Comparison of ENCODE assay signal across 8 cellular contexts in genomic region chr4:74228691-74229640, GRCh38.
DNase-seq lines count a peak whose midpoint lies in the region; ATAC-seq, FAIRE-seq and TF ChIP-seq lines count a peak whose summit lies in the region.

No MANE protein-coding gene starts in this region.

- H3K9ac ChIP-seq in endothelial cell of umbilical vein (replicated peaks; ENCODE audit: extremely low read depth, insufficient read depth, low read length), result no peak overlapping the region

- no peaks in the 10 kb centered on the region for H3K27me3 ChIP-seq in BE2C
- no peaks in the 10 kb centered on the region for H3K27me3 ChIP-seq in endothelial cell of umbilical vein (ENCODE audit: control insufficient read depth in 2 of 2, insufficient read depth in 2 of 2, low read length in 2 of 2)
- no peaks in the 10 kb centered on the region for H3K27me3 ChIP-seq in stomach

- no peaks in the 10 kb centered on the region for H3K9me3 ChIP-seq in BE2C
- H3K9me3 ChIP-seq in endothelial cell of umbilical vein (replicated peaks; ENCODE audit: control insufficient read depth, insufficient read depth, low read length), result no peaks in the 10 kb centered on the region
- H3K9me3 ChIP-seq in stomach, result no peaks in the 10 kb centered on the region

- DNase-seq in BE2C (peak; percentile 77), NCI-H82 (lab: John Stamatoyannopoulos, UW) (peak; percentile 74), endothelial cell of umbilical vein (ENCODE audit: low read depth, low spot score) (peak; percentile 74), stomach (peak; percentile 79)
- DNase-seq in activated CD8-positive, alpha-beta T cell treated with anti-CD3 and anti-CD28 coated beads, Interleukin-2, amount 10 ng/mL, durations not matched to agents 7 days and 5 days, result peak; percentile 82
- DNase-seq in natural killer cell treated with Interleukin-12 subunit alpha and Interleukin-12 subunit beta and Interleukin-15 and Interleukin-18, amount 100 ng/mL, for 72 hours (ENCODE audit: low spot score), result peak; percentile 81

- no peaks in the 10 kb centered on the region for H3K36me3 Mint-ChIP-seq in activated CD8-positive, alpha-beta T cell treated with anti-CD3 and anti-CD28 coated beads, Interleukin-2, amount 10 ng/mL, durations not matched to agents 7 days and 5 days (ENCODE audit: low read depth)
- peaks cover 10% of the 10 kb centered on the region for H3K36me3 Mint-ChIP-seq in natural killer cell treated with Interleukin-12 subunit alpha and Interleukin-12 subunit beta and Interleukin-15 and Interleukin-18, amount 100 ng/mL, for 72 hours

- CTCF ChIA-PET in activated CD8-positive, alpha-beta T cell treated with anti-CD3 and anti-CD28 coated beads, Interleukin-2, amount 10 ng/mL, durations not matched to agents 7 days and 5 days (lab: Charles Lee), result interaction anchor here (0.6 to 2.7 kb wide), 38 partner anchors 9 to 447 kb away, joined by 3 to 16 read pairs (median 4); partner anchors contain the start of genes AREG, EPGN and EREG
- CTCF ChIA-PET in endothelial cell of umbilical vein (lab: Charles Lee), result interaction anchor here (0.7 to 4.7 kb wide), 49 partner anchors 9 to 887 kb away, joined by 3 to 61 read pairs (median 5); partner anchors contain the start of gene EPGN

- H4K20me1 ChIP-seq in endothelial cell of umbilical vein (replicated peaks; ENCODE audit: control insufficient read depth, extremely low read depth, insufficient read depth, low read length), result no peaks in the 10 kb centered on the region

- no peak overlapping the region for H3K27ac Mint-ChIP-seq in activated CD8-positive, alpha-beta T cell treated with anti-CD3 and anti-CD28 coated beads, Interleukin-2, amount 10 ng/mL, durations not matched to agents 7 days and 5 days
- peak overlapping the region; percentile 34 to 79 for H3K27ac Mint-ChIP-seq in natural killer cell treated with Interleukin-12 subunit alpha and Interleukin-12 subunit beta and Interleukin-15 and Interleukin-18, amount 100 ng/mL, for 72 hours

- no peak for TF ChIP-seq EP300 in stomach (IDR thresholded peaks at IDR 0.05)

- no peaks in the 10 kb centered on the region for H3K79me2 ChIP-seq in endothelial cell of umbilical vein (ENCODE audit: control insufficient read depth, insufficient read depth, low read length)

- dilution Hi-C loops in endothelial cell of umbilical vein (cut with MboI; ENCODE audit: extremely low pct_ligation_motif_present, low sequenced_read_pairs), result no loop called here

- H3K27ac ChIP-seq in endothelial cell of umbilical vein (ENCODE audit: insufficient read depth, low read depth, low read length), result no peak overlapping the region
- H3K27ac ChIP-seq in stomach, result no peak overlapping the region

- FAIRE-seq in endothelial cell of umbilical vein (lab: Jason Lieb, UNC), result peak; percentile 49

- intact Hi-C loops in endothelial cell of umbilical vein (cut with micrococcal nuclease), result loop anchor here (1.0 to 2.0 kb wide), 4 partner anchors 40 to 446 kb away; partner anchors contain the start of gene MTHFD2L
- intact Hi-C loops in stomach (cut with DNase I; ENCODE audit: low total_unique reads), result no loop called here

- H3K4me3 ChIP-seq in BE2C (ENCODE audit: low read depth, low read length), result no peak overlapping the region
- H3K4me3 ChIP-seq in endothelial cell of umbilical vein (replicated peaks in 1 of 3; ENCODE audit: insufficient read depth in 1 of 3, low read depth in 1 of 3, low read length in 3 of 3), result no peak overlapping the region
- H3K4me3 ChIP-seq in stomach, result no peak overlapping the region

- no peak overlapping the region for H3K4me3 Mint-ChIP-seq in activated CD8-positive, alpha-beta T cell treated with anti-CD3 and anti-CD28 coated beads, Interleukin-2, amount 10 ng/mL, durations not matched to agents 7 days and 5 days
- peak overlapping the region; percentile 36 for H3K4me3 Mint-ChIP-seq in natural killer cell treated with Interleukin-12 subunit alpha and Interleukin-12 subunit beta and Interleukin-15 and Interleukin-18, amount 100 ng/mL, for 72 hours

- H3K4me1 ChIP-seq in BE2C (no peaks in the 10 kb centered on the region), endothelial cell of umbilical vein (ENCODE audit: control insufficient read depth, extremely low read depth, insufficient read depth, low read length) (peaks cover 23% of the 10 kb centered on the region), stomach (peaks cover 0 to 37% (median 5%) of the 10 kb centered on the region in 4 donors)

- no peaks in the 10 kb centered on the region for H3K27me3 Mint-ChIP-seq in activated CD8-positive, alpha-beta T cell treated with anti-CD3 and anti-CD28 coated beads, Interleukin-2, amount 10 ng/mL, durations not matched to agents 7 days and 5 days (ENCODE audit: low read depth)
- H3K27me3 Mint-ChIP-seq in natural killer cell treated with Interleukin-12 subunit alpha and Interleukin-12 subunit beta and Interleukin-15 and Interleukin-18, amount 100 ng/mL, for 72 hours, result peaks cover 0 to 8% of the 10 kb centered on the region in 2 donors

- ATAC-seq in GM18858 (IDR thresholded peaks at IDR 0.05; ENCODE audit: unreplicated experiment) (peak; percentile 67), HG03064 (IDR thresholded peaks at IDR 0.05; ENCODE audit: low read depth, unreplicated experiment) (peak; percentile 55)
- peak; percentile 92 for ATAC-seq in activated CD8-positive, alpha-beta T cell treated with anti-CD3 and anti-CD28 coated beads, Interleukin-2, amount 10 ng/mL, durations not matched to agents 7 days and 5 days
- peak; percentile 70 to 75 for ATAC-seq in natural killer cell treated with Interleukin-12 subunit alpha and Interleukin-12 subunit beta and Interleukin-15 and Interleukin-18, amount 100 ng/mL, for 72 hours

- H3K9me1 ChIP-seq in endothelial cell of umbilical vein (replicated peaks; ENCODE audit: control insufficient read depth, extremely low read depth, insufficient read depth, low read length), result no peaks in the 10 kb centered on the region

- TF ChIP-seq CTCF in BE2C (IDR thresholded peaks at IDR 0.05; ENCODE audit: low read depth, low read length) (peak; percentile 94), endothelial cell of umbilical vein (IDR thresholded peaks at IDR 0.05; ENCODE audit: extremely low read depth in 1 of 2, insufficient read depth in 1 of 2, low read depth in 1 of 2, low read length in 2 of 2) (peak; percentile 86 to 95), stomach (IDR thresholded peaks at IDR 0.05) (peak in 5 of 7 experiments; percentile 43 to 78 (median 53))

- POLR2A ChIA-PET in activated CD8-positive, alpha-beta T cell treated with anti-CD3 and anti-CD28 coated beads, Interleukin-2, amount 10 ng/mL, durations not matched to agents 7 days and 5 days (lab: Charles Lee), result no interaction called here
- POLR2A ChIA-PET in endothelial cell of umbilical vein (lab: Charles Lee), result no interaction called here

- no peaks in the 10 kb centered on the region for H3K36me3 ChIP-seq in BE2C
- no peaks in the 10 kb centered on the region for H3K36me3 ChIP-seq in endothelial cell of umbilical vein (ENCODE audit: control insufficient read depth in 2 of 2, extremely low read depth in 1 of 2, insufficient read depth in 2 of 2, low read length in 2 of 2)
- H3K36me3 ChIP-seq in stomach, result peaks cover 0 to 3% (median 0%) of the 10 kb centered on the region in 4 donors

- WGBS in stomach, 5 donors, result 42 to 50% (median 48%) methylated on average over 4 of the region's 4 CpGs

- BruUV-seq in endothelial cell of umbilical vein (replicated peaks; lab: Mats Ljungman, UMichigan), result no TSS peak

- no peaks in the 10 kb centered on the region for H3K9me3 Mint-ChIP-seq in activated CD8-positive, alpha-beta T cell treated with anti-CD3 and anti-CD28 coated beads, Interleukin-2, amount 10 ng/mL, durations not matched to agents 7 days and 5 days (ENCODE audit: insufficient read depth)
- no peaks in the 10 kb centered on the region for H3K9me3 Mint-ChIP-seq in natural killer cell treated with Interleukin-12 subunit alpha and Interleukin-12 subunit beta and Interleukin-15 and Interleukin-18, amount 100 ng/mL, for 72 hours

- no peak for TF ChIP-seq POLR2A in endothelial cell of umbilical vein (IDR thresholded peaks at IDR 0.05; ENCODE audit: low read depth, low read length)
- no peak for TF ChIP-seq POLR2A in stomach (IDR thresholded peaks at IDR 0.05)

- H2AFZ ChIP-seq in endothelial cell of umbilical vein (ENCODE audit: low read depth, low read length), result peak overlapping the region; percentile 9

- H3K4me2 ChIP-seq in endothelial cell of umbilical vein (ENCODE audit: insufficient read depth, low read length), result no peak overlapping the region

- peaks cover 9% of the 10 kb centered on the region for H3K4me1 Mint-ChIP-seq in activated CD8-positive, alpha-beta T cell treated with anti-CD3 and anti-CD28 coated beads, Interleukin-2, amount 10 ng/mL, durations not matched to agents 7 days and 5 days (ENCODE audit: low read depth)
- peaks cover 13 to 28% of the 10 kb centered on the region in 2 donors for H3K4me1 Mint-ChIP-seq in natural killer cell treated with Interleukin-12 subunit alpha and Interleukin-12 subunit beta and Interleukin-15 and Interleukin-18, amount 100 ng/mL, for 72 hours (ENCODE audit: low read depth in 2 of 2)

TF ChIP-seq in endothelial cell of umbilical vein, 7 proteins besides CTCF, POLR2A, EP300 and RAD21:
- no peak for TF ChIP-seq MAX (IDR thresholded peaks at IDR 0.05; ENCODE audit: insufficient read depth, insufficient read length)
- TF ChIP-seq FOS (IDR thresholded peaks at IDR 0.05; ENCODE audit: borderline replicate concordance, insufficient read depth, low read length), result no peak
- TF ChIP-seq GATA2 (IDR thresholded peaks at IDR 0.05; ENCODE audit: insufficient read depth, insufficient read length, low read depth, low read length), result no peak
- TF ChIP-seq JUN (IDR thresholded peaks at IDR 0.05; ENCODE audit: borderline replicate concordance, insufficient read depth, insufficient read length, low read depth), result peak; percentile 7
- no peak for TF ChIP-seq EZH2 (IDR thresholded peaks at IDR 0.05; ENCODE audit: borderline replicate concordance, low read depth, low read length, severe bottlenecking)
